ENCODE assay signal across 23 cellular contexts in genomic region chr21:43308101-43308500, GRCh38.
DNase-seq lines count a peak whose midpoint lies in the region; ATAC-seq, FAIRE-seq and TF ChIP-seq lines count a peak whose summit lies in the region.
"Had no signal": no experiment of that assay in that cellular context is flagged by ENCODE, and none has a peak within 500 bp of the region (broad histone marks: within the 10 kb centered on the region; RNA-seq: fewer than 3 reads in every experiment).

No MANE protein-coding gene starts in this region.

- H3K36me3 Mint-ChIP-seq in activated naive CD8-positive, alpha-beta T cell treated with anti-CD3 and anti-CD28 coated beads, Interleukin-2, amount 10 ng/mL, durations not matched to agents 7 days and 5 days: no peaks in the 10 kb centered on the region
- H3K36me3 Mint-ChIP-seq in activated naive CD8-positive, alpha-beta T cell treated with anti-CD3 and anti-CD28 coated beads, Interleukin-2, amount 50 U/mL, for 24 hours (ENCODE audit: low read depth): no peaks in the 10 kb centered on the region
- no peaks in the 10 kb centered on the region for H3K36me3 Mint-ChIP-seq in T-helper 2 cell treated with Interferon-gamma antibody and Interleukin-4, amounts not matched to agents 5 μg/mL and 100 μg/mL, for 36 hours (ENCODE audit: low read depth)

- no peak for FAIRE-seq in GM12892 (lab: Jason Lieb, UNC)

- H3K27me3 ChIP-seq in SJCRH30 (no peaks in the 10 kb centered on the region), left lung (no peaks in the 10 kb centered on the region), spleen (replicated peaks in 1 of 7) (peaks cover 0 to 30% (median 0%) of the 10 kb centered on the region in 7 donors)

- no peak for DNase-seq in activated naive CD8-positive, alpha-beta T cell treated with anti-CD3 and anti-CD28 coated beads, Interleukin-2, amount 10 ng/mL, durations not matched to agents 7 days and 5 days
- no peak for DNase-seq in activated naive CD8-positive, alpha-beta T cell treated with anti-CD3 and anti-CD28 coated beads, Interleukin-2, amount 50 U/mL, for 24 hours
- DNase-seq in SJCRH30: no peak
- peak; percentile 18 to 54 for DNase-seq in left lung
- DNase-seq in spleen: peak; percentile 71
- DNase-seq in GM12892 (ENCODE audit: insufficient read length): no peak
- DNase-seq in NCI-H2107 treated with DMSO at 0.1 percent for 48 hours (lab: John Stamatoyannopoulos, UW; ENCODE audit: unreplicated experiment): no peak
- no peak for DNase-seq in T-helper 2 cell treated with Interferon-gamma antibody and Interleukin-4, amounts not matched to agents 5 μg/mL and 100 μg/mL, for 36 hours (ENCODE audit: low spot score)
- DNase-seq: activated naive CD4-positive, alpha-beta T cell treated with anti-CD3 and anti-CD28 coated beads for 36 hours; activated T-cell treated with anti-CD3 and anti-CD28 coated beads, Interleukin-2, amount 50 U/mL, for 4 hours; COR-L47; DMS79; effector CD8-positive, alpha-beta T cell; kidney glomerular epithelial cell; NCI-H2171 treated with DMSO at 0.1 percent for 48 hours; NCI-H524 treated with DMSO at 0.1 percent for 48 hours; stimulated activated CD4-positive, alpha-beta T cell treated with anti-CD3 and anti-CD28 coated beads, Interleukin-4, amount 100 ng/mL, for 24 hours; stimulated activated naive CD8-positive, alpha-beta T cell treated with anti-CD3 and anti-CD28 coated beads, Interleukin-15, amount 100 ng/mL, for 72 hours; trophoblast cell had no signal

- no peak for TF ChIP-seq CTCF in left lung (IDR thresholded peaks at IDR 0.05)
- TF ChIP-seq CTCF in spleen (IDR thresholded peaks at IDR 0.05 in 8 of 11, conservative IDR thresholded peaks at IDR 0.05 in 3 of 11): no peak

- no peak for ATAC-seq in activated naive CD8-positive, alpha-beta T cell treated with anti-CD3 and anti-CD28 coated beads, Interleukin-2, amount 10 ng/mL, durations not matched to agents 7 days and 5 days (ENCODE audit: low read depth)
- no peak for ATAC-seq in activated naive CD8-positive, alpha-beta T cell treated with anti-CD3 and anti-CD28 coated beads, Interleukin-2, amount 50 U/mL, for 24 hours
- ATAC-seq in left lung: no peak
- ATAC-seq: activated T-cell treated with anti-CD3 and anti-CD28 coated beads, Interleukin-2, amount 50 U/mL, for 4 hours; gastroesophageal sphincter; stimulated activated naive CD8-positive, alpha-beta T cell treated with anti-CD3 and anti-CD28 coated beads, Interleukin-15, amount 100 ng/mL, for 72 hours had no signal

- no peaks in the 10 kb centered on the region for H3K9me3 ChIP-seq in SJCRH30 (replicated peaks)
- H3K9me3 ChIP-seq in left lung: no peaks in the 10 kb centered on the region
- no peaks in the 10 kb centered on the region for H3K9me3 ChIP-seq in spleen

- peak overlapping the region; percentile 54 for H3K27ac Mint-ChIP-seq in activated naive CD8-positive, alpha-beta T cell treated with anti-CD3 and anti-CD28 coated beads, Interleukin-2, amount 10 ng/mL, durations not matched to agents 7 days and 5 days
- H3K27ac Mint-ChIP-seq in activated naive CD8-positive, alpha-beta T cell treated with anti-CD3 and anti-CD28 coated beads, Interleukin-2, amount 50 U/mL, for 24 hours: no peak overlapping the region
- H3K27ac Mint-ChIP-seq in T-helper 2 cell treated with Interferon-gamma antibody and Interleukin-4, amounts not matched to agents 5 μg/mL and 100 μg/mL, for 36 hours: no peak overlapping the region
- H3K27ac Mint-ChIP-seq: activated naive CD4-positive, alpha-beta T cell treated with anti-CD3 and anti-CD28 coated beads for 36 hours; nephron; stimulated activated naive CD8-positive, alpha-beta T cell treated with anti-CD3 and anti-CD28 coated beads, Interleukin-15, amount 100 ng/mL, for 72 hours had no signal

- H3K36me3 ChIP-seq in SJCRH30 (no peaks in the 10 kb centered on the region), left lung (no peaks in the 10 kb centered on the region), spleen (no peaks in the 10 kb centered on the region)
- H3K36me3 ChIP-seq: esophagus muscularis mucosa, gastroesophageal sphincter had no signal

- H3K9me3 Mint-ChIP-seq in activated naive CD8-positive, alpha-beta T cell treated with anti-CD3 and anti-CD28 coated beads, Interleukin-2, amount 10 ng/mL, durations not matched to agents 7 days and 5 days: peaks cover 1% of the 10 kb centered on the region
- no peaks in the 10 kb centered on the region for H3K9me3 Mint-ChIP-seq in activated naive CD8-positive, alpha-beta T cell treated with anti-CD3 and anti-CD28 coated beads, Interleukin-2, amount 50 U/mL, for 24 hours
- no peaks in the 10 kb centered on the region for H3K9me3 Mint-ChIP-seq in T-helper 2 cell treated with Interferon-gamma antibody and Interleukin-4, amounts not matched to agents 5 μg/mL and 100 μg/mL, for 36 hours
- H3K9me3 Mint-ChIP-seq: activated naive CD4-positive, alpha-beta T cell treated with anti-CD3 and anti-CD28 coated beads for 36 hours; activated T-cell treated with anti-CD3 and anti-CD28 coated beads, Interleukin-2, amount 50 U/mL, for 4 hours; nephron; stimulated activated naive CD8-positive, alpha-beta T cell treated with anti-CD3 and anti-CD28 coated beads, Interleukin-15, amount 100 ng/mL, for 72 hours had no signal

- H3K4me1 ChIP-seq in SJCRH30 (peaks cover 49% of the 10 kb centered on the region), left lung (no peaks in the 10 kb centered on the region), spleen (peaks cover 0 to 48% (median 28%) of the 10 kb centered on the region in 6 donors)
- H3K4me1 ChIP-seq: esophagus muscularis mucosa, gastroesophageal sphincter had no signal

- peaks cover 35% of the 10 kb centered on the region for H3K4me1 Mint-ChIP-seq in activated naive CD8-positive, alpha-beta T cell treated with anti-CD3 and anti-CD28 coated beads, Interleukin-2, amount 10 ng/mL, durations not matched to agents 7 days and 5 days
- peaks cover 12% of the 10 kb centered on the region for H3K4me1 Mint-ChIP-seq in activated naive CD8-positive, alpha-beta T cell treated with anti-CD3 and anti-CD28 coated beads, Interleukin-2, amount 50 U/mL, for 24 hours
- H3K4me1 Mint-ChIP-seq in T-helper 2 cell treated with Interferon-gamma antibody and Interleukin-4, amounts not matched to agents 5 μg/mL and 100 μg/mL, for 36 hours (ENCODE audit: low read depth): no peaks in the 10 kb centered on the region

- H3K27me3 Mint-ChIP-seq in activated naive CD8-positive, alpha-beta T cell treated with anti-CD3 and anti-CD28 coated beads, Interleukin-2, amount 10 ng/mL, durations not matched to agents 7 days and 5 days: peaks cover 3% of the 10 kb centered on the region
- H3K27me3 Mint-ChIP-seq in activated naive CD8-positive, alpha-beta T cell treated with anti-CD3 and anti-CD28 coated beads, Interleukin-2, amount 50 U/mL, for 24 hours: no peaks in the 10 kb centered on the region
- no peaks in the 10 kb centered on the region for H3K27me3 Mint-ChIP-seq in T-helper 2 cell treated with Interferon-gamma antibody and Interleukin-4, amounts not matched to agents 5 μg/mL and 100 μg/mL, for 36 hours (ENCODE audit: low read depth)

- 82 to 91% (median 86%) methylated on average over 6 to 8 of the region's 8 CpGs for WGBS in spleen, 5 donors

- POLR2A ChIA-PET in activated naive CD8-positive, alpha-beta T cell treated with anti-CD3 and anti-CD28 coated beads, Interleukin-2, amount 10 ng/mL, durations not matched to agents 7 days and 5 days (lab: Charles Lee): no interaction called here

- no peak overlapping the region for H3K4me3 Mint-ChIP-seq in activated naive CD8-positive, alpha-beta T cell treated with anti-CD3 and anti-CD28 coated beads, Interleukin-2, amount 10 ng/mL, durations not matched to agents 7 days and 5 days
- H3K4me3 Mint-ChIP-seq in activated naive CD8-positive, alpha-beta T cell treated with anti-CD3 and anti-CD28 coated beads, Interleukin-2, amount 50 U/mL, for 24 hours: no peak overlapping the region
- no peak overlapping the region for H3K4me3 Mint-ChIP-seq in T-helper 2 cell treated with Interferon-gamma antibody and Interleukin-4, amounts not matched to agents 5 μg/mL and 100 μg/mL, for 36 hours
- H3K4me3 Mint-ChIP-seq: activated naive CD4-positive, alpha-beta T cell treated with anti-CD3 and anti-CD28 coated beads for 36 hours; activated T-cell treated with anti-CD3 and anti-CD28 coated beads, Interleukin-2, amount 50 U/mL, for 4 hours; nephron; stimulated activated naive CD8-positive, alpha-beta T cell treated with anti-CD3 and anti-CD28 coated beads, Interleukin-15, amount 100 ng/mL, for 72 hours had no signal

- H3K27ac ChIP-seq in SJCRH30 (peak overlapping the region; percentile 82; the same call in 1 of the 2 replicates), left lung (no peak overlapping the region), spleen (peak overlapping the region in 3 of 8 donors; percentile 42 to 71 (median 46))
- H3K27ac ChIP-seq: esophagus muscularis mucosa, gastroesophageal sphincter had no signal

- H3K4me3 ChIP-seq in SJCRH30 (no peak overlapping the region), left lung (no peak overlapping the region), spleen (no peak overlapping the region)
- H3K4me3 ChIP-seq: esophagus muscularis mucosa, gastroesophageal sphincter, skin epidermis had no signal

- TF ChIP-seq POLR2A in spleen (IDR thresholded peaks at IDR 0.05) (no peak), GM12892 (IDR thresholded peaks at IDR 0.05; ENCODE audit: low read depth, low read length) (no peak)

- intact Hi-C loops in left lung (cut with DNase I) (no loop called here), spleen (cut with DNase I; ENCODE audit: low total_unique reads) (no loop called here)

Comparison
In these comparisons a context has a peak if more than half of its experiments do, and no peak if none do; other contexts are left out.
1. DNase-seq: peak in left lung (2 of 2) and spleen (single experiment); none in activated naive CD8-positive, alpha-beta T cell treated with anti-CD3 and anti-CD28 coated beads, Interleukin-2, amount 10 ng/mL, durations not matched to agents 7 days and 5 days (single experiment), activated naive CD8-positive, alpha-beta T cell treated with anti-CD3 and anti-CD28 coated beads, Interleukin-2, amount 50 U/mL, for 24 hours (single experiment), SJCRH30 (0 of 2), GM12892 (single experiment), NCI-H2107 treated with DMSO at 0.1 percent for 48 hours (single experiment) and T-helper 2 cell treated with Interferon-gamma antibody and Interleukin-4, amounts not matched to agents 5 μg/mL and 100 μg/mL, for 36 hours (single experiment).